ENCODE assay signal across 20 cellular contexts in genomic region chr4:145626623-145626982, GRCh38. TPM values are rescaled to one million over a fixed set of nuclear protein-coding genes. Genes with fewer than 3 reads are reported as not detected.
"Had no signal": no experiment of that assay in that cellular context is flagged by ENCODE, and none has a peak within 500 bp of the region (broad histone marks: within the 10 kb centered on the region; RNA-seq: fewer than 3 reads in every experiment).

No MANE protein-coding gene starts in this region.

- H3K4me1 ChIP-seq: gastroesophageal sphincter, upper lobe of left lung had no signal

- DNase-seq: activated CD4-positive, CD25-positive, alpha-beta regulatory T cell treated with anti-CD3 and anti-CD28 coated beads, Interleukin-2, amount 50 U/mL, for 72 hours; aorta; cerebellar nuclear complex; effector CD8-positive, alpha-beta T cell; heart right ventricle; kidney; left ventricle myocardium superior; mesenchymal stem cell; right cardiac atrium; stimulated activated naive CD8-positive, alpha-beta T cell treated with anti-CD3 and anti-CD28 coated beads, Interleukin-15, amount 100 ng/mL, for 72 hours; T-helper 9 cell; upper lobe of left lung had no signal

- H3K4me2 ChIP-seq: smooth muscle cell had no signal

- H3K36me3 ChIP-seq: gastroesophageal sphincter, heart right ventricle, upper lobe of left lung had no signal

- H3K27me3 ChIP-seq: gastroesophageal sphincter, heart right ventricle, upper lobe of left lung had no signal

- H3K27ac ChIP-seq: gastroesophageal sphincter, heart right ventricle, upper lobe of left lung had no signal

- ATAC-seq: gastroesophageal sphincter; heart right ventricle; left ventricle myocardium superior; right cardiac atrium; stimulated activated naive CD8-positive, alpha-beta T cell treated with anti-CD3 and anti-CD28 coated beads, Interleukin-15, amount 100 ng/mL, for 72 hours had no signal

- H3K4me3 ChIP-seq: gastroesophageal sphincter, heart right ventricle, smooth muscle cell, upper lobe of left lung had no signal

- H3K9me3 ChIP-seq: gastroesophageal sphincter, heart right ventricle, upper lobe of left lung had no signal

RNA-seq across cellular contexts. Expression of gene C4orf51, which starts 53.3 kb away (rescaled TPM):
- total RNA-seq: activated CD8-positive, alpha-beta memory T cell treated with anti-CD3 and anti-CD28 coated beads for 36 hours; activated T-helper 1 cell treated with anti-CD3 and anti-CD28 coated beads, Interleukin-12 subunit alpha, Interleukin-12 subunit beta, Interleukin-2, Interleukin-4 antibody, amounts not matched to agents 30 ng/mL and 10 ng/mL and 1 ng/mL, durations not matched to agents 14 hours and 24 hours and 36 hours; aorta; fibroblast of lung; gastroesophageal sphincter; heart right ventricle; kidney; left ventricle myocardium superior; omental fat pad; progenitor cell of endocrine pancreas; right cardiac atrium; smooth muscle cell; temporal lobe; upper lobe of left lung had no signal
